ENCODE assay signal across 5 cellular contexts in genomic region chr20:2526218-2526583, GRCh38. TPM values are rescaled to one million over a fixed set of nuclear protein-coding genes. Genes with fewer than 3 reads are reported as not detected.
"Had no signal": no experiment of that assay in that cellular context is flagged by ENCODE, and none has a peak within 500 bp of the region (broad histone marks: within the 10 kb centered on the region; RNA-seq: fewer than 3 reads in every experiment).

No MANE protein-coding gene starts in this region.

RNA-seq across cellular contexts. Expression of gene TMC2, which starts 10.2 kb away (rescaled TPM):
- total RNA-seq: activated CD4-positive, alpha-beta T cell treated with anti-CD3 and anti-CD28 coated beads, Interleukin-2, amount 10 ng/mL, durations not matched to agents 7 days and 5 days; activated CD8-positive, alpha-beta T cell treated with anti-CD3 and anti-CD28 coated beads, Interleukin-2, amount 10 ng/mL, durations not matched to agents 7 days and 5 days; LHCN-M2; NCI-H460; RPMI7951 had no signal
